ENCODE assay signal across 2 cellular contexts in the genomic region with DNA sequence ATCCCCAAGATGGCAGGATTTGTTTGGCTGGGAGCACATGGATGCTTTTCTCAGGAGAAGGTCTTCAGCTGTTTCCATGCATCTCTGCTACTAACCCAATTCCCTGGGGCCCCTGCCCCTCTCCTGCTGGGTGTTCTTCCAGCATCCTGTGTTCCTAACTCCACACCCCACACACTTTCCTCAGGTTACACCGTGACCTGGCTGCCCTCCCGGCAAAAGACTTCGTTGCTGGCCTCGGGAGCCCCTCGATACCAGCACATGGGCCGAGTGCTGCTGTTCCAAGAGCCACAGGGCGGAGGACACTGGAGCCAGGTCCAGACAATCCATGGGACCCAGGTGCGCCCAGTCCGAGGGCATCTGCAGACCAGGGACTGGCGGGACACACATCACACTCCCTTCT.
A peak's percentile ranks its signal among the peaks of the same experiment; 100 is the strongest.
TF ChIP-seq lines count a peak whose summit lies in the region.

No MANE protein-coding gene starts in this region.

TF ChIP-seq in HEK293, 187 proteins besides CTCF, POLR2A, EP300 and RAD21:
- TF ChIP-seq ZNF600 (tag by site-specific recombination; IDR thresholded peaks at IDR 0.05) (0 out of 2 replicates have a peak, but pooled peaks have one; percentile 21), TCF7L2 (IDR thresholded peaks at IDR 0.05; ENCODE audit: borderline replicate concordance, low read depth, low read length) (no peak)

TF ChIP-seq in H1, 55 proteins besides CTCF, POLR2A, EP300 and RAD21:
- no peak for TF ChIP-seq SP4 (IDR thresholded peaks at IDR 0.05; ENCODE audit: low read length)
- TF ChIP-seq, protein P1, sequence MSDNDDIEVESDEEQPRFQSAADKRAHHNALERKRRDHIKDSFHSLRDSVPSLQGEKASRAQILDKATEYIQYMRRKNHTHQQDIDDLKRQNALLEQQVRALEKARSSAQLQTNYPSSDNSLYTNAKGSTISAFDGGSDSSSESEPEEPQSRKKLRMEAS (IDR thresholded peaks at IDR 0.05), result 0 out of 2 replicates have a peak, but pooled peaks have one; percentile 43
- TF ChIP-seq, protein P2, sequence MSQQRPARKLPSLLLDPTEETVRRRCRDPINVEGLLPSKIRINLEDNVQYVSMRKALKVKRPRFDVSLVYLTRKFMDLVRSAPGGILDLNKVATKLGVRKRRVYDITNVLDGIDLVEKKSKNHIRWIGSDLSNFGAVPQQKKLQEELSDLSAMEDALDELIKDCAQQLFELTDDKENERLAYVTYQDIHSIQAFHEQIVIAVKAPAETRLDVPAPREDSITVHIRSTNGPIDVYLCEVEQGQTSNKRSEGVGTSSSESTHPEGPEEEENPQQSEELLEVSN (IDR thresholded peaks at IDR 0.05), result peak; percentile 74
- TF ChIP-seq SIRT6 (IDR thresholded peaks at IDR 0.05; ENCODE audit: low read length), result no peak
- no peak for TF ChIP-seq CHD2 (IDR thresholded peaks at IDR 0.05; ENCODE audit: low read length)
- TF ChIP-seq FOSL1 (IDR thresholded peaks at IDR 0.05; ENCODE audit: insufficient read depth, low read depth, low read length), result no peak
- TF ChIP-seq BCL11A (IDR thresholded peaks at IDR 0.05; ENCODE audit: low read depth in 2 of 2, low read length in 2 of 2), result no peak
- no peak for TF ChIP-seq TBP (IDR thresholded peaks at IDR 0.05; ENCODE audit: low read depth, low read length)
